14 cellular contexts compared by ENCODE assay signal in the genomic region with DNA sequence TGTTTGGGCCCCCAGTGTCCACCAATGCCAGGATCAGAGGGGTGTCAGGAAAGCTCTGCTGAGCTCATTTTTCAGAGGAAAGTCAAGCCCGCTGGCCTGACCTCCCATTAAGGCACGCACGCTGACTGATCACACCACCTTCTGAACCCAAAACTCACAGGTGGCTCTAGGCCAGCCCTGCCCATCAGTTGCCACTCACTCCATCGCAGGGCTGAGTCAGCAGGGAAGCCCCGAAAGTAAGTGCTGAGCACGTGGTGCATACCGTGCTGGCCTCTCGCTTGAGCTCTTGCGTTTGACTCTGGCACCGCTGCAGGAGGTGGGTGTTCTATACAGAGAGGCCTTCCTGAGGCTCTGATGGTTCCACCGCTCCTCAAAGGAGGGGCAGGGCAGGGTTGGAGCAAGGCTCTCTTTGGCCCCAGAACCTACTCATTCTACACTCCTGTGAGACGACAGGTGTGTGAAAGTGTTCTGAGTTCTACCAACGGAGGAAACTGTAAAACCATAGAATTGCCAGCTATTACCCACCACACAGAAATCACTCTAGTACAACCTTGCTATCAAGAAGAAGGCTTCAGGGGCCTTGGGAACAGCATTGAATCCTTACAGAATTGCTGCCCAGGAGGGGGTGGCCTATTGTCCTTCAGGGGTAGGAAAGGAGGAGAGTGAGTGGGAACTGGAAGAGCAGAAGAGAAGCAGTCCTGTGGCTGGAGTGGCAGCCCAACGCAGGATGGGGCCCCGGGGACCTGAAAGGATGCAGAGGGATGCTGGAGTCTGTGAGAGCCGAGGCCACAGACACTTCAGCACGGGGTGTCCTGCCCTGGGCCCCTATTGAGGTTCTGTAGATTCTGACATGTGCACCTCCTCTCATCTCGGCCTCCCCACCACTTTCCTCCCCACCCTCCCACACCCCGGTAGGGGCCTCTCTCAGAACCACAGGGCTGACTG.
A peak's percentile ranks its signal among the peaks of the same experiment; 100 is the strongest.
DNase-seq lines count a peak whose midpoint lies in the region; ATAC-seq and TF ChIP-seq lines count a peak whose summit lies in the region.
"Had no signal": no experiment of that assay in that cellular context is flagged by ENCODE, and none has a peak within 500 bp of the region (broad histone marks: within the 10 kb centered on the region; RNA-seq: fewer than 3 reads in every experiment).

No MANE protein-coding gene starts in this region.

- TF ChIP-seq POLR2A in heart left ventricle (IDR thresholded peaks at IDR 0.05): no peak

- no peaks in the 10 kb centered on the region for H3K9me3 ChIP-seq in heart left ventricle
- H3K9me3 ChIP-seq: ovary had no signal

- TF ChIP-seq CTCF in activated CD8-positive, alpha-beta T cell treated with anti-CD3 and anti-CD28 coated beads for 36 hours (IDR thresholded peaks at IDR 0.05): no peak
- no peak for TF ChIP-seq CTCF in neural crest cell (conservative IDR thresholded peaks at IDR 0.05)
- no peak for TF ChIP-seq CTCF in heart left ventricle (IDR thresholded peaks at IDR 0.05)

- DNase-seq in activated CD8-positive, alpha-beta T cell treated with anti-CD3 and anti-CD28 coated beads for 36 hours: peak; percentile 62
- no peak for DNase-seq in activated CD8-positive, alpha-beta T cell treated with anti-CD3 and anti-CD28 coated beads, Interleukin-2, amount 10 ng/mL, durations not matched to agents 7 days and 5 days
- DNase-seq in neural crest cell (ENCODE audit: low read depth, low spot score) (no peak), HPDE6-E6E7 (ENCODE audit: extremely low spot score) (no peak), heart left ventricle (no peak), NCI-H1694 (lab: John Stamatoyannopoulos, UW) (no peak)
- DNase-seq: ACHN, immature natural killer cell, NCI-H2081, ovary had no signal

- H3K4me3 ChIP-seq in heart left ventricle: no peak overlapping the region
- H3K4me3 ChIP-seq: ovary had no signal

- no peaks in the 10 kb centered on the region for H3K27me3 ChIP-seq in heart left ventricle
- H3K27me3 ChIP-seq: ovary had no signal

- no peaks in the 10 kb centered on the region for H3K36me3 Mint-ChIP-seq in activated CD8-positive, alpha-beta T cell treated with anti-CD3 and anti-CD28 coated beads for 36 hours (ENCODE audit: low read depth)
- no peaks in the 10 kb centered on the region for H3K36me3 Mint-ChIP-seq in activated CD8-positive, alpha-beta T cell treated with anti-CD3 and anti-CD28 coated beads, Interleukin-2, amount 10 ng/mL, durations not matched to agents 7 days and 5 days (ENCODE audit: low read depth)
- H3K36me3 Mint-ChIP-seq in neural crest cell (ENCODE audit: low read depth): no peaks in the 10 kb centered on the region

- no peaks in the 10 kb centered on the region for H3K36me3 ChIP-seq in heart left ventricle
- H3K36me3 ChIP-seq: ovary had no signal

- POLR2A ChIA-PET in activated CD8-positive, alpha-beta T cell treated with anti-CD3 and anti-CD28 coated beads for 36 hours (lab: Charles Lee): interaction anchor here (0.6 to 1.2 kb wide), 2 partner anchors 30 to 39 kb away, joined by 3 to 4 read pairs; no protein-coding TSS in a partner anchor
- POLR2A ChIA-PET in activated CD8-positive, alpha-beta T cell treated with anti-CD3 and anti-CD28 coated beads, Interleukin-2, amount 10 ng/mL, durations not matched to agents 7 days and 5 days (lab: Charles Lee): interaction anchor here (0.6 kb wide), 1 partner anchor 1865 kb away, joined by 3 read pairs; no protein-coding TSS in a partner anchor

- H3K4me1 ChIP-seq in heart left ventricle: peaks cover 0 to 18% (median 4%) of the 10 kb centered on the region in 12 donors

- CTCF ChIA-PET in activated CD8-positive, alpha-beta T cell treated with anti-CD3 and anti-CD28 coated beads for 36 hours (lab: Charles Lee): interaction anchor here (1.0 to 1.2 kb wide), 3 partner anchors 17 to 39 kb away, joined by 3 read pairs; no protein-coding TSS in a partner anchor
- CTCF ChIA-PET in activated CD8-positive, alpha-beta T cell treated with anti-CD3 and anti-CD28 coated beads, Interleukin-2, amount 10 ng/mL, durations not matched to agents 7 days and 5 days (lab: Charles Lee): no interaction called here

- no peaks in the 10 kb centered on the region for H3K27me3 Mint-ChIP-seq in activated CD8-positive, alpha-beta T cell treated with anti-CD3 and anti-CD28 coated beads for 36 hours
- H3K27me3 Mint-ChIP-seq in activated CD8-positive, alpha-beta T cell treated with anti-CD3 and anti-CD28 coated beads, Interleukin-2, amount 10 ng/mL, durations not matched to agents 7 days and 5 days (ENCODE audit: low read depth): no peaks in the 10 kb centered on the region
- H3K27me3 Mint-ChIP-seq in neural crest cell (ENCODE audit: low read depth): no peaks in the 10 kb centered on the region

- 93 to 95% (median 94%) methylated on average over 12 to 19 of the region's 19 CpGs for WGBS in heart left ventricle, 4 donors

- ATAC-seq in activated CD8-positive, alpha-beta T cell treated with anti-CD3 and anti-CD28 coated beads for 36 hours: peak; percentile 89
- ATAC-seq in activated CD8-positive, alpha-beta T cell treated with anti-CD3 and anti-CD28 coated beads, Interleukin-2, amount 10 ng/mL, durations not matched to agents 7 days and 5 days: no peak
- ATAC-seq in GM19452 (IDR thresholded peaks at IDR 0.05; ENCODE audit: unreplicated experiment) (peak; percentile 80), HG03280 (IDR thresholded peaks at IDR 0.05; ENCODE audit: unreplicated experiment) (peak; percentile 88), heart left ventricle (no peak)
- ATAC-seq: SK-N-SH treated with all-trans-retinoic acid at 6 μM for 48 hours had no signal

- H3K4me3 Mint-ChIP-seq in activated CD8-positive, alpha-beta T cell treated with anti-CD3 and anti-CD28 coated beads for 36 hours: no peak overlapping the region
- H3K4me3 Mint-ChIP-seq in activated CD8-positive, alpha-beta T cell treated with anti-CD3 and anti-CD28 coated beads, Interleukin-2, amount 10 ng/mL, durations not matched to agents 7 days and 5 days: no peak overlapping the region
- no peak overlapping the region for H3K4me3 Mint-ChIP-seq in neural crest cell
- H3K4me3 Mint-ChIP-seq: immature natural killer cell had no signal

- intact Hi-C loops in activated CD8-positive, alpha-beta T cell treated with anti-CD3 and anti-CD28 coated beads for 36 hours (cut with micrococcal nuclease): no loop called here
- intact Hi-C loops in heart left ventricle (cut with DNase I): no loop called here

- H3K4me1 Mint-ChIP-seq in activated CD8-positive, alpha-beta T cell treated with anti-CD3 and anti-CD28 coated beads for 36 hours (ENCODE audit: low read depth): peaks cover 16% of the 10 kb centered on the region
- peaks cover 10% of the 10 kb centered on the region for H3K4me1 Mint-ChIP-seq in activated CD8-positive, alpha-beta T cell treated with anti-CD3 and anti-CD28 coated beads, Interleukin-2, amount 10 ng/mL, durations not matched to agents 7 days and 5 days (ENCODE audit: low read depth)
- H3K4me1 Mint-ChIP-seq in neural crest cell: no peaks in the 10 kb centered on the region

- H3K9me3 Mint-ChIP-seq in activated CD8-positive, alpha-beta T cell treated with anti-CD3 and anti-CD28 coated beads for 36 hours: no peaks in the 10 kb centered on the region
- no peaks in the 10 kb centered on the region for H3K9me3 Mint-ChIP-seq in activated CD8-positive, alpha-beta T cell treated with anti-CD3 and anti-CD28 coated beads, Interleukin-2, amount 10 ng/mL, durations not matched to agents 7 days and 5 days (ENCODE audit: insufficient read depth)
- H3K9me3 Mint-ChIP-seq in neural crest cell: no peaks in the 10 kb centered on the region
- H3K9me3 Mint-ChIP-seq: immature natural killer cell had no signal

- H3K27ac Mint-ChIP-seq in activated CD8-positive, alpha-beta T cell treated with anti-CD3 and anti-CD28 coated beads for 36 hours: peak overlapping the region; percentile 77
- no peak overlapping the region for H3K27ac Mint-ChIP-seq in activated CD8-positive, alpha-beta T cell treated with anti-CD3 and anti-CD28 coated beads, Interleukin-2, amount 10 ng/mL, durations not matched to agents 7 days and 5 days
- peak overlapping the region; percentile 62 for H3K27ac Mint-ChIP-seq in neural crest cell (ENCODE audit: unreplicated experiment)

- H3K27ac ChIP-seq in heart left ventricle: no peak overlapping the region
- H3K27ac ChIP-seq: HL-60, ovary had no signal

Comparison
In these comparisons a context has a peak if more than half of its experiments do, and no peak if none do; other contexts are left out.
1. ATAC-seq: peak in activated CD8-positive, alpha-beta T cell treated with anti-CD3 and anti-CD28 coated beads for 36 hours (single experiment), GM19452 (single experiment) and HG03280 (single experiment); none in activated CD8-positive, alpha-beta T cell treated with anti-CD3 and anti-CD28 coated beads, Interleukin-2, amount 10 ng/mL, durations not matched to agents 7 days and 5 days (single experiment) and heart left ventricle (0 of 4).